In genomic region chr15:22866066-22866465, GRCh38 we compare ENCODE assay signal across 20 cellular contexts. TPM values are rescaled to one million over a fixed set of nuclear protein-coding genes. Genes with fewer than 3 reads are reported as not detected.
DNase-seq lines count a peak whose midpoint lies in the region; ATAC-seq, FAIRE-seq and TF ChIP-seq lines count a peak whose summit lies in the region.
"Had no signal": no experiment of that assay in that cellular context is flagged by ENCODE, and none has a peak within 500 bp of the region (broad histone marks: within the 10 kb centered on the region; RNA-seq: fewer than 3 reads in every experiment).

No MANE protein-coding gene starts in this region.

- peaks cover 14 to 41% of the 10 kb centered on the region in 2 experiments for H3K79me1 ChIP-seq in IMR-90 (ENCODE audit: low read depth in 1 of 2, low read length in 2 of 2)

- H3K9ac ChIP-seq in IMR-90 (ENCODE audit: low read depth, low read length) = no peak overlapping the region

- POLR2A ChIA-PET in CD4-positive, alpha-beta T cell (lab: Charles Lee) = no interaction called here
- POLR2A ChIA-PET in IMR-90 (lab: Charles Lee; ENCODE audit: unreplicated experiment) = no interaction called here

- H4K91ac ChIP-seq in IMR-90 (ENCODE audit: insufficient read depth, low read depth, low read length) = no peak overlapping the region

- 96% methylated on average over 4 of the region's 7 CpGs; no CpG with 5 or more reads in 1 of the 2 experiments for WGBS in IMR-90 (ENCODE audit: extremely low coverage in 2 of 2, insufficient read length in 1 of 2), 2 experiments

- no peak for TF ChIP-seq CTCF in CD4-positive, alpha-beta T cell (IDR thresholded peaks at IDR 0.05)
- TF ChIP-seq CTCF in IMR-90 (conservative IDR thresholded peaks at IDR 0.05; ENCODE audit: low read depth, low read length) (no peak), glutamatergic neuron (IDR thresholded peaks at IDR 0.05; ENCODE audit: partially characterized antibody, unreplicated experiment) (no peak)

- no peak overlapping the region for H3K23ac ChIP-seq in IMR-90 (ENCODE audit: low read depth, low read length)

- in situ Hi-C loops in IMR-90 (cut with MboI; ENCODE audit: low sequenced_read_pairs) = no loop called here

- intact Hi-C loops in CD4-positive, alpha-beta T cell (cut with DNase I, micrococcal nuclease) = no loop called here
- intact Hi-C loops in IMR-90 (cut with micrococcal nuclease) = no loop called here

- no peak overlapping the region for H2AK9ac ChIP-seq in IMR-90 (replicated peaks; ENCODE audit: low read depth, low read length, poor library complexity)

- no peak for ATAC-seq in CD4-positive, alpha-beta T cell (ENCODE audit: poor library complexity)
- no peak for ATAC-seq in IMR-90 (ENCODE audit: low read depth)
- ATAC-seq in HG03378 (IDR thresholded peaks at IDR 0.05; ENCODE audit: unreplicated experiment) = no peak
- ATAC-seq: left lung, mucosa of descending colon, pancreas had no signal

- no peak overlapping the region for H3K56ac ChIP-seq in IMR-90 (ENCODE audit: extremely low read depth, insufficient read depth, low read length)

- no peak for FAIRE-seq in H54 (lab: Jason Lieb, UNC)
- FAIRE-seq: pancreas had no signal

- no peak overlapping the region for H2AK5ac ChIP-seq in IMR-90 (ENCODE audit: low read depth, low read length)

- no peak overlapping the region for H2BK20ac ChIP-seq in IMR-90 (ENCODE audit: low read depth, low read length)

- no peak overlapping the region for H4K5ac ChIP-seq in IMR-90 (ENCODE audit: low read depth, low read length)

- peaks cover 2% of the 10 kb centered on the region for H3K9me1 ChIP-seq in IMR-90 (ENCODE audit: insufficient read depth, low read length)

- no peak overlapping the region for H2BK15ac ChIP-seq in IMR-90 (ENCODE audit: low read depth, low read length)

- peaks cover 79% of the 10 kb centered on the region for H3K36me3 Mint-ChIP-seq in CD4-positive, alpha-beta T cell (ENCODE audit: low read depth)
- peaks cover 4% of the 10 kb centered on the region for H3K36me3 Mint-ChIP-seq in glutamatergic neuron (ENCODE audit: unreplicated experiment)

- H3K27me3 ChIP-seq in CD4-positive, alpha-beta T cell (ENCODE audit: control insufficient read depth, insufficient read depth, low read length) = no peaks in the 10 kb centered on the region
- H3K27me3 ChIP-seq in IMR-90 (ENCODE audit: control insufficient read depth, insufficient read depth, low read length) = no peaks in the 10 kb centered on the region
- H3K27me3 ChIP-seq: left lung, MG63, pancreas had no signal

- no peak overlapping the region for H2AFZ ChIP-seq in IMR-90 (replicated peaks; ENCODE audit: low read length, poor library complexity)

- H3K36me3 ChIP-seq in IMR-90 (ENCODE audit: control insufficient read depth, insufficient read depth, low read length) = peaks cover 55% of the 10 kb centered on the region

- H3K27ac Mint-ChIP-seq in CD4-positive, alpha-beta T cell = peak overlapping the region; percentile 8
- peak overlapping the region; percentile 24 for H3K27ac Mint-ChIP-seq in glutamatergic neuron (ENCODE audit: unreplicated experiment)

- H3K27ac ChIP-seq in CD4-positive, alpha-beta T cell (ENCODE audit: low read depth, low read length) = no peak overlapping the region
- no peak overlapping the region for H3K27ac ChIP-seq in IMR-90 (ENCODE audit: insufficient read depth, low read length)
- H3K27ac ChIP-seq: left lung, pancreas, skin epidermis had no signal

- dilution Hi-C loops in IMR-90 (cut with HindIII; ENCODE audit: low sequenced_read_pairs, unreplicated experiment) = no loop called here

- no peak overlapping the region for H3K18ac ChIP-seq in IMR-90 (ENCODE audit: low read depth, low read length)

- no peak overlapping the region for H2BK120ac ChIP-seq in IMR-90 (ENCODE audit: low read depth, low read length)

- H3K4me3 ChIP-seq in IMR-90 (ENCODE audit: insufficient read depth, low read depth, low read length) = no peak overlapping the region
- H3K4me3 ChIP-seq: left lung, MG63, mucosa of descending colon, pancreas, skin epidermis had no signal

- no peak overlapping the region for H2BK5ac ChIP-seq in IMR-90 (ENCODE audit: low read depth, low read length, poor library complexity, severe bottlenecking)

- H3K14ac ChIP-seq in IMR-90 (replicated peaks; ENCODE audit: low read depth, low read length) = no peak overlapping the region

- H4K8ac ChIP-seq in IMR-90 (ENCODE audit: low read depth in 2 of 2, low read length in 2 of 2) = no peak overlapping the region

- no peak for DNase-seq in CD4-positive, alpha-beta T cell
- DNase-seq in IMR-90 (peak; percentile 19), amniotic epithelial cell (ENCODE audit: low read depth) (peak; percentile 98), glutamatergic neuron (no peak), H54 (ENCODE audit: insufficient read length, low spot score) (no peak), globus pallidus (ENCODE audit: low spot score) (no peak)
- no peak for DNase-seq in NK-92 treated with Interleukin-12 subunit alpha and Interleukin-12 subunit beta, amount 100 ng/mL, for 24 hours (lab: John Stamatoyannopoulos, UW)
- DNase-seq: activated CD4-positive, CD25-positive, alpha-beta regulatory T cell treated with anti-CD3 and anti-CD28 coated beads, Interleukin-2, amount 50 U/mL, for 72 hours; activated CD8-positive, alpha-beta memory T cell treated with anti-CD3 and anti-CD28 coated beads for 24 hours; CD8-positive, alpha-beta memory T cell; cortex of kidney; left lung; MG63; mucosa of descending colon; NCI-H2081 treated with DMSO at 0.1 percent for 48 hours; NCI-H524; pancreas; stimulated activated CD4-positive, alpha-beta T cell treated with anti-CD3 and anti-CD28 coated beads, Interleukin-4, amount 100 ng/mL, for 24 hours had no signal

- CTCF ChIA-PET in CD4-positive, alpha-beta T cell (lab: Charles Lee) = no interaction called here
- CTCF ChIA-PET in IMR-90 (lab: Yijun Ruan, JAX) = no interaction called here

- BruUV-seq in IMR-90 (replicated peaks; lab: Mats Ljungman, UMichigan) = no TSS peak

- no peak overlapping the region for H3K4ac ChIP-seq in IMR-90 (ENCODE audit: low read depth, low read length)

- H3K4me3 Mint-ChIP-seq in CD4-positive, alpha-beta T cell = no peak overlapping the region
- H3K4me3 Mint-ChIP-seq in glutamatergic neuron (ENCODE audit: unreplicated experiment) = no peak overlapping the region

- H3K27me3 Mint-ChIP-seq in CD4-positive, alpha-beta T cell = no peaks in the 10 kb centered on the region
- H3K27me3 Mint-ChIP-seq in glutamatergic neuron (ENCODE audit: unreplicated experiment) = no peaks in the 10 kb centered on the region
- H3K27me3 Mint-ChIP-seq: CD8-positive, alpha-beta memory T cell had no signal

- H3K9me3 ChIP-seq in CD4-positive, alpha-beta T cell (ENCODE audit: control insufficient read depth, low read length) = no peaks in the 10 kb centered on the region
- H3K9me3 ChIP-seq in IMR-90 (ENCODE audit: control insufficient read depth, insufficient read depth, low read length) = no peaks in the 10 kb centered on the region
- H3K9me3 ChIP-seq: left lung, MG63, mucosa of descending colon, pancreas had no signal

- TF ChIP-seq RAD21 in IMR-90 (IDR thresholded peaks at IDR 0.05; ENCODE audit: low read length) = no peak

- TF ChIP-seq POLR2A in IMR-90 (IDR thresholded peaks at IDR 0.05; ENCODE audit: low read depth, low read length) = no peak
- no peak for TF ChIP-seq POLR2A in H54 (IDR thresholded peaks at IDR 0.05; ENCODE audit: low read depth, low read length)

- H3K4me2 ChIP-seq in IMR-90 (ENCODE audit: low read depth, low read length) = no peak overlapping the region

- no peaks in the 10 kb centered on the region for H3K9me3 Mint-ChIP-seq in CD4-positive, alpha-beta T cell
- H3K9me3 Mint-ChIP-seq in glutamatergic neuron (ENCODE audit: unreplicated experiment) = peaks cover 8% of the 10 kb centered on the region
- H3K9me3 Mint-ChIP-seq: CD8-positive, alpha-beta memory T cell had no signal

- peaks cover 15% of the 10 kb centered on the region for H4K20me1 ChIP-seq in IMR-90 (ENCODE audit: insufficient read depth, low read length)

- H3K4me1 ChIP-seq in IMR-90 (ENCODE audit: control insufficient read depth, insufficient read depth, low read length) = no peaks in the 10 kb centered on the region
- H3K4me1 ChIP-seq: left lung, pancreas had no signal

- peaks cover 6% of the 10 kb centered on the region for H3K4me1 Mint-ChIP-seq in CD4-positive, alpha-beta T cell (ENCODE audit: low read depth)
- H3K4me1 Mint-ChIP-seq in glutamatergic neuron (ENCODE audit: low read depth, unreplicated experiment) = peaks cover 10% of the 10 kb centered on the region

TF ChIP-seq in IMR-90, 13 proteins besides CTCF, POLR2A, EP300 and RAD21:
- TF ChIP-seq RCOR1 (IDR thresholded peaks at IDR 0.05; ENCODE audit: insufficient replicate concordance, low read length) (no peak), MAZ (IDR thresholded peaks at IDR 0.05; ENCODE audit: borderline replicate concordance, low read depth, low read length) (no peak), USF2 (IDR thresholded peaks at IDR 0.05; ENCODE audit: low read depth, low read length) (no peak), CEBPB (IDR thresholded peaks at IDR 0.05; ENCODE audit: low read depth, low read length) (no peak), MAFK (IDR thresholded peaks at IDR 0.05; ENCODE audit: low read depth, low read length) (no peak), ELK1 (IDR thresholded peaks at IDR 0.05; ENCODE audit: borderline replicate concordance, low read depth, low read length) (no peak)

RNA-seq across cellular contexts. Expression of gene NIPA2, which starts 27.6 kb away (rescaled TPM):
- total RNA-seq in CD4-positive, alpha-beta T cell = 10 to 100 TPM; 33.9 to 36.7 TPM
- 38.0 and 78.6 TPM in 2 replicates for total RNA-seq in IMR-90 (2012; rRNA removed)
- 25.6 and 33.0 TPM in 2 replicates for polyA plus RNA-seq in IMR-90 (2012; rRNA removed)
- polyA plus RNA-seq in IMR-90 (2012; cell fraction: cytosol; rRNA removed) = 18.0 and 19.5 TPM in 2 replicates
- 8.5 and 13.9 TPM in 2 replicates for polyA plus RNA-seq in IMR-90 (2012; cell fraction: nucleus; rRNA removed; ENCODE audit: low replicate concordance)
- 121 TPM for total RNA-seq in glutamatergic neuron (ENCODE audit: unreplicated experiment)

Comparison
In these comparisons a context has a peak if more than half of its experiments do, and no peak if none do; other contexts are left out.
1. DNase-seq: peak in IMR-90 (single experiment) and amniotic epithelial cell (single experiment); none in CD4-positive, alpha-beta T cell (0 of 10), glutamatergic neuron (single experiment), NK-92 treated with Interleukin-12 subunit alpha and Interleukin-12 subunit beta, amount 100 ng/mL, for 24 hours (single experiment), H54 (single experiment) and globus pallidus (single experiment).